ENCODE assay signal across 23 cellular contexts in the genomic region with DNA sequence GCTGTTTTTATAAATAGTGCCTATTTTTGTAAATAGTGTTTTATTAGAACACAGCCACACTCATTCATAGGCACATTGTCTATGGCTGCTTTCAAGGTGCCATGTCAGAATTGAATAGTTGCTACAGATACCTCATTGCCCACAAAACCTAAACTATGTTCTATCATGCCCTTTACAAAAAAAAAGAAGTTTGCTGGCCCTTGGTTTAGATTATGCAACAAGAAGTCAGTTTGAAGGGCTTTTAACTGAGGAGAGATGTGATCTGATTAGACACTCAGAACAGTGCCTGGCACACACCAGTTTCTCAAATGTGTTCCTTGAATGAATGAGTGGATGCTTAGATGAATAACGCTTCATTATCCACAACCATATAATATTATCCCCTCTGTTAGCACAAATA.
"Had no signal": no experiment of that assay in that cellular context is flagged by ENCODE, and none has a peak within 500 bp of the region (broad histone marks: within the 10 kb centered on the region; RNA-seq: fewer than 3 reads in every experiment).

No MANE protein-coding gene starts in this region.

- H3K36me3 ChIP-seq: brain microvascular endothelial cell, gastroesophageal sphincter, heart left ventricle, neural progenitor cell, right atrium auricular region, suprapubic skin, transverse colon, uterus had no signal

- H3K9me3 ChIP-seq: gastroesophageal sphincter, heart left ventricle, right atrium auricular region, suprapubic skin, transverse colon, uterus had no signal

- H3K27ac Mint-ChIP-seq: activated T-cell treated with anti-CD3 and anti-CD28 coated beads, Interleukin-2, amount 50 U/mL, for 72 hours; memory B cell; neural progenitor cell; progenitor cell of endocrine pancreas; stimulated activated naive CD8-positive, alpha-beta T cell treated with anti-CD3 and anti-CD28 coated beads, Interleukin-15, amount 100 ng/mL, for 72 hours had no signal

- H3K27me3 Mint-ChIP-seq: central memory CD8-positive, alpha-beta T cell; progenitor cell of endocrine pancreas; stimulated activated naive CD8-positive, alpha-beta T cell treated with anti-CD3 and anti-CD28 coated beads, Interleukin-15, amount 100 ng/mL, for 72 hours had no signal

- H3K9ac ChIP-seq: neural progenitor cell had no signal

- H3K4me2 ChIP-seq: neural progenitor cell had no signal

- H3K4me1 Mint-ChIP-seq: central memory CD8-positive, alpha-beta T cell; memory B cell; stimulated activated naive CD8-positive, alpha-beta T cell treated with anti-CD3 and anti-CD28 coated beads, Interleukin-15, amount 100 ng/mL, for 72 hours had no signal

- H3K4me3 Mint-ChIP-seq: activated T-cell treated with anti-CD3 and anti-CD28 coated beads, Interleukin-2, amount 50 U/mL, for 72 hours; central memory CD8-positive, alpha-beta T cell; memory B cell; neural progenitor cell; stimulated activated naive CD8-positive, alpha-beta T cell treated with anti-CD3 and anti-CD28 coated beads, Interleukin-15, amount 100 ng/mL, for 72 hours had no signal

- H3K27ac ChIP-seq: brain microvascular endothelial cell, coronary artery, gastroesophageal sphincter, neural progenitor cell, right atrium auricular region, suprapubic skin, transverse colon, uterus, VCaP had no signal

- DNase-seq: activated CD4-positive, alpha-beta T cell treated with anti-CD3 and anti-CD28 coated beads, Interleukin-2, amount 50 U/mL, for 1 hour; activated CD4-positive, CD25-positive, alpha-beta regulatory T cell treated with anti-CD3 and anti-CD28 coated beads, Interleukin-2, amount 50 U/mL, for 72 hours; activated effector memory CD4-positive, alpha-beta T cell treated with anti-CD3 and anti-CD28 coated beads, Interleukin-2, amount 50 U/mL, for 16 hours; activated naive CD4-positive, alpha-beta T cell treated with anti-CD3 and anti-CD28 coated beads, Interleukin-2, amount 50 U/mL, for 16 hours; activated T-cell treated with anti-CD3 and anti-CD28 coated beads, Interleukin-2, amount 50 U/mL, for 72 hours; aorta; brain microvascular endothelial cell; erythroblast; heart left ventricle; left ventricle myocardium superior; stimulated activated CD4-positive, alpha-beta T cell treated with anti-CD3 and anti-CD28 coated beads, Interleukin-2, amount 100 ng/mL, for 48 hours; stimulated activated naive CD8-positive, alpha-beta T cell treated with anti-CD3 and anti-CD28 coated beads, Interleukin-15, amount 100 ng/mL, for 72 hours; transverse colon; uterus had no signal

- H3K27me3 ChIP-seq: brain microvascular endothelial cell, gastroesophageal sphincter, neural progenitor cell, right atrium auricular region, suprapubic skin, transverse colon, uterus had no signal

- H2AFZ ChIP-seq: neural progenitor cell had no signal

- H3K9me3 Mint-ChIP-seq: central memory CD8-positive, alpha-beta T cell; neural progenitor cell; stimulated activated naive CD8-positive, alpha-beta T cell treated with anti-CD3 and anti-CD28 coated beads, Interleukin-15, amount 100 ng/mL, for 72 hours had no signal

- H3K36me3 Mint-ChIP-seq: memory B cell, neural progenitor cell had no signal

- H3K4me3 ChIP-seq: coronary artery, gastroesophageal sphincter, heart left ventricle, neural progenitor cell, right atrium auricular region, suprapubic skin, transverse colon, uterus had no signal
